ENCODE assay signal across 22 cellular contexts in genomic region chr13:46129955-46130354, GRCh38. TPM values are rescaled to one million over a fixed set of nuclear protein-coding genes. Genes with fewer than 3 reads are reported as not detected.
A peak's percentile ranks its signal among the peaks of the same experiment; 100 is the strongest.
DNase-seq lines count a peak whose midpoint lies in the region; ATAC-seq, FAIRE-seq and TF ChIP-seq lines count a peak whose summit lies in the region.
"Had no signal": no experiment of that assay in that cellular context is flagged by ENCODE, and none has a peak within 500 bp of the region (broad histone marks: within the 10 kb centered on the region; RNA-seq: fewer than 3 reads in every experiment).

No MANE protein-coding gene starts in this region.

- H3K36me3 ChIP-seq in pancreas, result no peaks in the 10 kb centered on the region

- FAIRE-seq in GM12891 (lab: Jason Lieb, UNC), result no peak
- FAIRE-seq in pancreas (lab: Jason Lieb, UNC), result no peak
- FAIRE-seq: G401.6, GM18507, H1, K562 had no signal

- no peaks in the 10 kb centered on the region for H3K9me3 ChIP-seq in pancreas

- no peaks in the 10 kb centered on the region for H3K9me3 Mint-ChIP-seq in activated T-cell treated with anti-CD3 and anti-CD28 coated beads, Interleukin-2, amount 50 U/mL, for 72 hours
- H3K9me3 Mint-ChIP-seq in activated naive CD8-positive, alpha-beta T cell treated with anti-CD3 and anti-CD28 coated beads for 36 hours, result no peaks in the 10 kb centered on the region
- H3K9me3 Mint-ChIP-seq: CD4-positive, alpha-beta T cell had no signal

- ATAC-seq in activated T-cell treated with anti-CD3 and anti-CD28 coated beads, Interleukin-2, amount 50 U/mL, for 72 hours (replicated peaks in 1 of 2), result no peak
- ATAC-seq in pancreas, result peak; percentile 44 to 73 (median 63)
- ATAC-seq in HG03571 (IDR thresholded peaks at IDR 0.05; ENCODE audit: unreplicated experiment), result no peak
- ATAC-seq in GM21576 (IDR thresholded peaks at IDR 0.05; ENCODE audit: unreplicated experiment), result no peak
- ATAC-seq: K562 had no signal

- H3K4me3 Mint-ChIP-seq in activated T-cell treated with anti-CD3 and anti-CD28 coated beads, Interleukin-2, amount 50 U/mL, for 72 hours, result no peak overlapping the region
- H3K4me3 Mint-ChIP-seq in activated naive CD8-positive, alpha-beta T cell treated with anti-CD3 and anti-CD28 coated beads for 36 hours, result no peak overlapping the region
- H3K4me3 Mint-ChIP-seq: CD4-positive, alpha-beta T cell had no signal

- no peaks in the 10 kb centered on the region for H3K27me3 ChIP-seq in pancreas

- H3K27me3 Mint-ChIP-seq in activated T-cell treated with anti-CD3 and anti-CD28 coated beads, Interleukin-2, amount 50 U/mL, for 72 hours (ENCODE audit: low read depth), result no peaks in the 10 kb centered on the region
- no peaks in the 10 kb centered on the region for H3K27me3 Mint-ChIP-seq in activated naive CD8-positive, alpha-beta T cell treated with anti-CD3 and anti-CD28 coated beads for 36 hours
- H3K27me3 Mint-ChIP-seq: CD4-positive, alpha-beta T cell had no signal

- peaks cover 20% of the 10 kb centered on the region for H3K4me1 Mint-ChIP-seq in activated T-cell treated with anti-CD3 and anti-CD28 coated beads, Interleukin-2, amount 50 U/mL, for 72 hours (ENCODE audit: low read depth)
- peaks cover 30% of the 10 kb centered on the region for H3K4me1 Mint-ChIP-seq in activated naive CD8-positive, alpha-beta T cell treated with anti-CD3 and anti-CD28 coated beads for 36 hours

- no peak for TF ChIP-seq CTCF in pancreas (IDR thresholded peaks at IDR 0.05)

- no peak for DNase-seq in activated T-cell treated with anti-CD3 and anti-CD28 coated beads, Interleukin-2, amount 50 U/mL, for 72 hours
- DNase-seq in activated T-cell treated with anti-CD3 and anti-CD28 coated beads for 4 hours, result no peak
- DNase-seq in GM12891 (ENCODE audit: insufficient read length, low spot score), result no peak
- DNase-seq in activated naive CD8-positive, alpha-beta T cell treated with anti-CD3 and anti-CD28 coated beads for 36 hours, result no peak
- DNase-seq in pancreas, result peak in 2 of 6 donors; percentile 20 to 24
- no peak for DNase-seq in SHP77 (lab: John Stamatoyannopoulos, UW)
- DNase-seq: ACHN; AML-193; CD4-positive, alpha-beta T cell; DND-41; NCI-H1417; NCI-H187 treated with DMSO at 0.1 percent for 48 hours; NCI-H69; OCI-M1; SIG-M5 had no signal

- 37 to 47% methylated on average over 3 of the region's 3 CpGs for WGBS in pancreas, 2 donors

- H3K27ac ChIP-seq in pancreas, result no peak overlapping the region

- 0 out of 2 replicates have a peak, but pooled peaks have one; percentile 15 for TF ChIP-seq POLR2A in GM12891 (IDR thresholded peaks at IDR 0.05; ENCODE audit: low read depth, low read length)

- peaks cover 23 to 45% of the 10 kb centered on the region in 2 donors for H3K36me3 Mint-ChIP-seq in activated T-cell treated with anti-CD3 and anti-CD28 coated beads, Interleukin-2, amount 50 U/mL, for 72 hours (ENCODE audit: insufficient read depth in 2 of 2)
- H3K36me3 Mint-ChIP-seq in activated naive CD8-positive, alpha-beta T cell treated with anti-CD3 and anti-CD28 coated beads for 36 hours, result peaks cover 51% of the 10 kb centered on the region

- H3K4me1 ChIP-seq in pancreas, result peaks cover 0 to 20% (median 9%) of the 10 kb centered on the region in 3 donors

- peak overlapping the region; percentile 21 for H3K27ac Mint-ChIP-seq in activated T-cell treated with anti-CD3 and anti-CD28 coated beads, Interleukin-2, amount 50 U/mL, for 72 hours
- H3K27ac Mint-ChIP-seq in activated naive CD8-positive, alpha-beta T cell treated with anti-CD3 and anti-CD28 coated beads for 36 hours, result peak overlapping the region; percentile 70

- H3K4me3 ChIP-seq in pancreas, result no peak overlapping the region
- H3K4me3 ChIP-seq: K562 had no signal

- intact Hi-C loops in pancreas (cut with DNase I), result no loop called here

TF ChIP-seq in GM12891, 5 proteins besides CTCF, POLR2A, EP300 and RAD21:
- no peak for TF ChIP-seq TAF1 (IDR thresholded peaks at IDR 0.05; ENCODE audit: low read depth, low read length)
- no peak for TF ChIP-seq SPI1 (IDR thresholded peaks at IDR 0.05; ENCODE audit: low read depth, low read length)
- TF ChIP-seq POLR2AphosphoS5 (IDR thresholded peaks at IDR 0.05; ENCODE audit: low read depth, low read length), result no peak
- TF ChIP-seq PAX5 (IDR thresholded peaks at IDR 0.05; ENCODE audit: insufficient read depth, low read length, severe bottlenecking), result no peak
- TF ChIP-seq POU2F2 (IDR thresholded peaks at IDR 0.05; ENCODE audit: low read depth, low read length), result no peak

RNA-seq across cellular contexts. Expression of gene CPB2, which starts 25.1 kb away (rescaled TPM):
- not detected for total RNA-seq in activated T-cell treated with anti-CD3 and anti-CD28 coated beads, Interleukin-2, amount 50 U/mL, for 72 hours
- 0.09 TPM for polyA plus RNA-seq in GM12891 (2012; ENCODE audit: low read depth, missing spikeins)
- not detected for total RNA-seq in activated naive CD8-positive, alpha-beta T cell treated with anti-CD3 and anti-CD28 coated beads for 36 hours
- total RNA-seq in pancreas, result under 1 TPM in 5 of 6 donors, not detected in 1; 0.08 to 0.79 (median 0.58) TPM
- polyA plus RNA-seq in pancreas, result under 1 TPM; 0.53 to 0.94 TPM
- total RNA-seq: CD4-positive, alpha-beta T cell; H1; RPMI7951 had no signal
- polyA plus RNA-seq: H1 had no signal

RNA-seq across cellular contexts. Expression of gene LCP1, which starts 52.0 kb away (rescaled TPM):
- total RNA-seq in activated T-cell treated with anti-CD3 and anti-CD28 coated beads, Interleukin-2, amount 50 U/mL, for 72 hours, result 100 to 1,000 TPM; 834 to 955 TPM
- polyA plus RNA-seq in GM12891 (2012; ENCODE audit: low read depth, missing spikeins), result 1,208 TPM
- total RNA-seq in activated naive CD8-positive, alpha-beta T cell treated with anti-CD3 and anti-CD28 coated beads for 36 hours, result 100 to 1,000 TPM; 886 to 901 TPM
- 10 to 100 TPM in 3 of 6 donors, 1 to 10 TPM in 3; 2.0 to 38.3 (median 11.1) TPM for total RNA-seq in pancreas
- 1 to 10 TPM; 3.5 to 3.7 TPM for polyA plus RNA-seq in pancreas

Comparison
In these comparisons a context has a peak if more than half of its experiments do, and no peak if none do; other contexts are left out.
1. ATAC-seq: peak in pancreas (4 of 4); none in activated T-cell treated with anti-CD3 and anti-CD28 coated beads, Interleukin-2, amount 50 U/mL, for 72 hours (0 of 2), HG03571 (single experiment) and GM21576 (single experiment).
2. RNA of gene LCP1, which starts 52.0 kb away (total RNA-seq): 834 to 955 TPM in activated T-cell treated with anti-CD3 and anti-CD28 coated beads, Interleukin-2, amount 50 U/mL, for 72 hours and 886 to 901 TPM in activated naive CD8-positive, alpha-beta T cell treated with anti-CD3 and anti-CD28 coated beads for 36 hours; 2.0 to 38.3 TPM in pancreas; every median in the first group is over 10 times any median in the second.